Comparison of ENCODE assay signal across 1 cellular context in genomic region chr19:3984908-3985642, GRCh38.
TF ChIP-seq lines count a peak whose summit lies in the region.

Gene EEF2 (minus strand): TSS chr19:3985463. CDS start chr19:3985380, 83 bp downstream.

TF ChIP-seq in K562, 482 proteins besides CTCF, POLR2A, EP300 and RAD21 (continued from another document and continues in another):
- no peak for TF ChIP-seq ZNF407 (IDR thresholded peaks at IDR 0.05; ENCODE audit: low read depth)
- TF ChIP-seq SRSF1 (IDR thresholded peaks at IDR 0.05; ENCODE audit: low read depth, low read length) = no peak
- TF ChIP-seq RFX7 (CRISPR knock-in tag; IDR thresholded peaks at IDR 0.05) = 0 out of 2 replicates have a peak, but pooled peaks have one; percentile 24
- TF ChIP-seq ZNF318 (IDR thresholded peaks at IDR 0.05; ENCODE audit: borderline replicate concordance in 1 of 2, low read depth in 1 of 2) = no peak
- no peak for TF ChIP-seq SMARCE1 (IDR thresholded peaks at IDR 0.05)
- no peak for TF ChIP-seq ZNF507 (tag; conservative IDR thresholded peaks at IDR 0.05)
- no peak for TF ChIP-seq POLR3G (IDR thresholded peaks at IDR 0.05; ENCODE audit: extremely low read depth, insufficient read length, insufficient replicate concordance)
- no peak for TF ChIP-seq FOXJ2 (tag; IDR thresholded peaks at IDR 0.05)
- TF ChIP-seq SAP30 (IDR thresholded peaks at IDR 0.05; ENCODE audit: borderline replicate concordance, insufficient read depth, low read depth, low read length, poor library complexity, severe bottlenecking) = peak; percentile 48
- TF ChIP-seq ZNF146 (CRISPR knock-in tag; IDR thresholded peaks at IDR 0.05; ENCODE audit: unreplicated experiment) = no peak
- TF ChIP-seq EP400 (IDR thresholded peaks at IDR 0.05) = peak; percentile 98
- TF ChIP-seq ZNF699 (CRISPR knock-in tag; IDR thresholded peaks at IDR 0.05; ENCODE audit: insufficient replicate concordance) = no peak
- no peak for TF ChIP-seq TAF15 (IDR thresholded peaks at IDR 0.05; ENCODE audit: low read depth, low read length)
- TF ChIP-seq TRIM24 (IDR thresholded peaks at IDR 0.05) = 0 out of 4 replicates have a peak, but pooled peaks of 1 of the 2 experiments have one; percentile 40
- no peak for TF ChIP-seq CBFB (CRISPR knock-in tag; IDR thresholded peaks at IDR 0.05)
- no peak for TF ChIP-seq ZNF384 (IDR thresholded peaks at IDR 0.05; ENCODE audit: low read depth, low read length)
- TF ChIP-seq STAT5B (CRISPR knock-in tag; IDR thresholded peaks at IDR 0.05) = no peak
- TF ChIP-seq ZNF589 (CRISPR knock-in tag; IDR thresholded peaks at IDR 0.05; ENCODE audit: low read depth) = peak; percentile 84
- no peak for TF ChIP-seq HEY1 (CRISPR knock-in tag; IDR thresholded peaks at IDR 0.05; ENCODE audit: borderline replicate concordance)
- no peak for TF ChIP-seq CTCFL (IDR thresholded peaks at IDR 0.05; ENCODE audit: borderline replicate concordance, insufficient read depth, low read depth, low read length, poor library complexity, severe bottlenecking)
- no peak for TF ChIP-seq EHMT2 (IDR thresholded peaks at IDR 0.05)
- no peak for TF ChIP-seq DEAF1 (CRISPR knock-in tag; IDR thresholded peaks at IDR 0.05)
- TF ChIP-seq CBFA2T3 (IDR thresholded peaks at IDR 0.05) = peak; percentile 22
- peak; percentile 91 for TF ChIP-seq CHD1 (IDR thresholded peaks at IDR 0.05; ENCODE audit: low read length)
- TF ChIP-seq SMAD3 (CRISPR knock-in tag; conservative IDR thresholded peaks at IDR 0.05) = no peak
- TF ChIP-seq PYGO2 (tag; IDR thresholded peaks at IDR 0.05) = no peak
- TF ChIP-seq ASH1L (IDR thresholded peaks at IDR 0.05; ENCODE audit: borderline replicate concordance, low read depth, partially characterized antibody) = no peak
- TF ChIP-seq SMARCC2 (IDR thresholded peaks at IDR 0.05; ENCODE audit: low read depth) = no peak; the same call in 1 of the 2 replicates
- TF ChIP-seq TRIM25 (IDR thresholded peaks at IDR 0.05; ENCODE audit: borderline replicate concordance) = no peak
- TF ChIP-seq MTA2 (IDR thresholded peaks at IDR 0.05; ENCODE audit: low read depth) = no peak
- no peak for TF ChIP-seq MITF (IDR thresholded peaks at IDR 0.05)
- no peak for TF ChIP-seq HMBOX1 (IDR thresholded peaks at IDR 0.05)
- peak; percentile 82; the same call in 1 of the 2 replicates for TF ChIP-seq KAT7 (CRISPR knock-in tag; IDR thresholded peaks at IDR 0.05; ENCODE audit: borderline replicate concordance)
- no peak for TF ChIP-seq ZKSCAN3 (CRISPR knock-in tag; IDR thresholded peaks at IDR 0.05)
